In the genomic region with DNA sequence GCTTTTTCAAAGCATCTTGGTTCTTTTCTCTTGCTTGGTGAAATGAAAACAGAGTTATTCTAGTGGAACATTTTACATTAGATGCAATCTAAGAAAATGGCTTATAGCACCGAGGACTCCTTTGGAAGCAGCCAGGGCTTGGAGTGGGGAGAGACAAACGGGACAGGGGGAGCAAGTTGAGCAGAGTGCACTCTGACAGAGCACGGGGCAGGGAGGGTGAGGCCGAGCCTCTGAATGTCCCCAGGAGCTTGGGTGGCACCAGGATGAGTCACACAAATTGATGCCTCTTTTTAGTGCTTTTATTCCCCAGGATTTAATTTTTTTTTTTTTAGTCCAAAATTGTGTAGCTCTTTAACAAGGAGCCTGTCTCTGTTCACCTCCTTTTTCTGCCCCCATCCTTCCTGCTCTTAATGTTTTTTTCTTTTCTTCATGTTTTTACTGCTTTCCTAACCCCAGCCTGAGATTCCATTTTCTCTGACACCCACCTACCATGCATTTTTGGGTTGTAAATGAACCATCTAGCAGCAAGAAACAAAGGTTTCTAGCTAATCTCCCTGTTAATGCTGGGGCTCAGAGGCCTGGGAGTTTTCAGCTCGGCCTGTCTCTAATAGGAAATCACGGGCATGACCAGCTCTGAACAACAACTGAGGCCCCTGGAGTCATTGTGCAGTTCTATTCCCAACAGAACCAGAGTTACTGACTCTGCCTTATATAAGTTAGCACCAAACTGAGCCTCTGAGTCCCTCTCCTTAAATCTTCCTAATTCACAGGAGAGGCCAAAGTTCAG, we compare ENCODE assay signal across 29 cellular contexts.
DNase-seq lines count a peak whose midpoint lies in the region; FAIRE-seq and TF ChIP-seq lines count a peak whose summit lies in the region.
"Had no signal": no experiment of that assay in that cellular context is flagged by ENCODE, and none has a peak within 500 bp of the region (broad histone marks: within the 10 kb centered on the region; RNA-seq: fewer than 3 reads in every experiment).

No MANE protein-coding gene starts in this region.

- no peaks in the 10 kb centered on the region for H3K9me3 Mint-ChIP-seq in T-helper 1 cell treated with Interleukin-12 subunit alpha and Interleukin-12 subunit beta and Interleukin-4 antibody, amounts not matched to agents 30 μg/mL and 1 μg/mL, for 36 hours
- H3K9me3 Mint-ChIP-seq: activated CD4-positive, alpha-beta memory T cell treated with anti-CD3 and anti-CD28 coated beads, Interleukin-2, amount 10 ng/mL, durations not matched to agents 7 days and 5 days; activated naive CD4-positive, alpha-beta T cell treated with anti-CD3 and anti-CD28 coated beads for 36 hours; immature natural killer cell; mesothelial cell of epicardium had no signal

- H3K9ac ChIP-seq in kidney (ENCODE audit: low read length in 2 of 2) = no peak overlapping the region

- no peaks in the 10 kb centered on the region for H3K4me1 Mint-ChIP-seq in T-helper 1 cell treated with Interleukin-12 subunit alpha and Interleukin-12 subunit beta and Interleukin-4 antibody, amounts not matched to agents 30 μg/mL and 1 μg/mL, for 36 hours (ENCODE audit: low read depth)
- H3K4me1 Mint-ChIP-seq: activated CD4-positive, alpha-beta memory T cell treated with anti-CD3 and anti-CD28 coated beads, Interleukin-2, amount 10 ng/mL, durations not matched to agents 7 days and 5 days; immature natural killer cell; naive B cell had no signal

- TF ChIP-seq CTCF in kidney (IDR thresholded peaks at IDR 0.05; ENCODE audit: borderline replicate concordance, extremely low read depth, insufficient read depth) = no peak

- FAIRE-seq in kidney (lab: Jason Lieb, UNC) = no peak

- H3K27ac Mint-ChIP-seq in T-helper 1 cell treated with Interleukin-12 subunit alpha and Interleukin-12 subunit beta and Interleukin-4 antibody, amounts not matched to agents 30 μg/mL and 1 μg/mL, for 36 hours = peak overlapping the region; percentile 8
- H3K27ac Mint-ChIP-seq: activated CD4-positive, alpha-beta memory T cell treated with anti-CD3 and anti-CD28 coated beads, Interleukin-2, amount 10 ng/mL, durations not matched to agents 7 days and 5 days; activated naive CD4-positive, alpha-beta T cell treated with anti-CD3 and anti-CD28 coated beads for 36 hours; immature natural killer cell; mesothelial cell of epicardium; naive B cell had no signal

- H3K36me3 ChIP-seq in kidney (ENCODE audit: control insufficient read depth in 1 of 2, insufficient read depth in 2 of 2, low read length in 2 of 2) = no peaks in the 10 kb centered on the region
- H3K36me3 ChIP-seq: left ventricle myocardium inferior, prostate gland, sigmoid colon, stomach, tibial nerve had no signal

- no peak overlapping the region for H3K4me3 ChIP-seq in kidney (ENCODE audit: low read length in 2 of 2)
- H3K4me3 ChIP-seq: left ventricle myocardium inferior, prostate gland, sigmoid colon, stomach, tibial nerve had no signal

- peak overlapping the region; percentile 87 for H3K27ac ChIP-seq in caudate nucleus (ENCODE audit: low read depth, low read length)
- H3K27ac ChIP-seq in kidney (ENCODE audit: low read depth in 2 of 2, low read length in 2 of 2) = no peak overlapping the region
- H3K27ac ChIP-seq: 22Rv1, left ventricle myocardium inferior, prostate gland, sigmoid colon, stomach, tibial nerve had no signal

- DNase-seq in T-helper 1 cell (no peak), caudate nucleus (lab: John Stamatoyannopoulos, UW) (peak in 18 of 61 donors; percentile 1 to 70 (median 15)), midbrain (lab: John Stamatoyannopoulos, UW) (peak; percentile 3), NCI-H1105 treated with DMSO at 0.1 percent for 48 hours (lab: John Stamatoyannopoulos, UW) (no peak), NCI-H2081 treated with DMSO at 0.1 percent for 48 hours (lab: John Stamatoyannopoulos, UW) (no peak), GDM1 (lab: John Stamatoyannopoulos, UW) (no peak), kidney (no peak)
- DNase-seq: activated CD4-positive, alpha-beta memory T cell treated with anti-CD3 and anti-CD28 coated beads, Interleukin-2, amount 10 ng/mL, durations not matched to agents 7 days and 5 days; activated CD4-positive, alpha-beta T cell treated with anti-CD3 and anti-CD28 coated beads for 1 hour; activated CD8-positive, alpha-beta memory T cell treated with anti-CD3 and anti-CD28 coated beads, Interleukin-2, amount 50 U/mL, for 4 hours; activated naive CD4-positive, alpha-beta T cell treated with anti-CD3 and anti-CD28 coated beads for 36 hours; Calu3; DMS79 treated with DMSO at 0.1 percent for 48 hours; immature natural killer cell; left ventricle myocardium inferior; naive B cell; NCI-H1105; NCI-H1930; NCI-H526; PC-3; sigmoid colon; stimulated activated CD4-positive, alpha-beta T cell treated with anti-CD3 and anti-CD28 coated beads, Interleukin-4, amount 100 ng/mL, for 1 hour; stomach; T-helper 2 cell had no signal

- H3K27me3 Mint-ChIP-seq in T-helper 1 cell treated with Interleukin-12 subunit alpha and Interleukin-12 subunit beta and Interleukin-4 antibody, amounts not matched to agents 30 μg/mL and 1 μg/mL, for 36 hours (ENCODE audit: low read depth) = peaks cover 5% of the 10 kb centered on the region

- H3K9me3 ChIP-seq in kidney (ENCODE audit: control insufficient read depth in 1 of 2, low read length in 2 of 2) = no peaks in the 10 kb centered on the region
- H3K9me3 ChIP-seq: left ventricle myocardium inferior, prostate gland, sigmoid colon, stomach, tibial nerve had no signal

- no peaks in the 10 kb centered on the region for H3K36me3 Mint-ChIP-seq in T-helper 1 cell treated with Interleukin-12 subunit alpha and Interleukin-12 subunit beta and Interleukin-4 antibody, amounts not matched to agents 30 μg/mL and 1 μg/mL, for 36 hours (ENCODE audit: low read depth)
- H3K36me3 Mint-ChIP-seq: immature natural killer cell, mesothelial cell of epicardium, naive B cell had no signal

- H3K4me1 ChIP-seq in kidney (ENCODE audit: control insufficient read depth in 1 of 2, insufficient read depth in 1 of 2, low read depth in 1 of 2, low read length in 2 of 2) = no peaks in the 10 kb centered on the region
- H3K4me1 ChIP-seq: prostate gland, stomach had no signal

- intact Hi-C loops in kidney (cut with DNase I) = no loop called here

- no peak overlapping the region for H3K4me3 Mint-ChIP-seq in T-helper 1 cell treated with Interleukin-12 subunit alpha and Interleukin-12 subunit beta and Interleukin-4 antibody, amounts not matched to agents 30 μg/mL and 1 μg/mL, for 36 hours
- H3K4me3 Mint-ChIP-seq: activated CD4-positive, alpha-beta memory T cell treated with anti-CD3 and anti-CD28 coated beads, Interleukin-2, amount 10 ng/mL, durations not matched to agents 7 days and 5 days; activated naive CD4-positive, alpha-beta T cell treated with anti-CD3 and anti-CD28 coated beads for 36 hours; immature natural killer cell; mesothelial cell of epicardium; naive B cell had no signal
